Comparison of ENCODE assay signal across 11 cellular contexts in genomic region chr9:8718121-8718725, GRCh38.
DNase-seq lines count a peak whose midpoint lies in the region; FAIRE-seq and TF ChIP-seq lines count a peak whose summit lies in the region.
"Had no signal": no experiment of that assay in that cellular context is flagged by ENCODE, and none has a peak within 500 bp of the region (broad histone marks: within the 10 kb centered on the region; RNA-seq: fewer than 3 reads in every experiment).

No MANE protein-coding gene starts in this region.

- H3K23ac ChIP-seq in H9 (ENCODE audit: insufficient read length, low read depth, low read length), result no peak overlapping the region

- no peak overlapping the region for H4K5ac ChIP-seq in H9 (ENCODE audit: insufficient read length, low read depth, low read length)

- H4K8ac ChIP-seq in H9 (replicated peaks; ENCODE audit: insufficient read length, low read depth, low read length), result no peak overlapping the region

- no peaks in the 10 kb centered on the region for H3K9me3 ChIP-seq in endothelial cell of umbilical vein (replicated peaks; ENCODE audit: control insufficient read depth, insufficient read depth, low read length)
- H3K9me3 ChIP-seq in H9 (ENCODE audit: control insufficient read depth, low read depth, low read length), result no peaks in the 10 kb centered on the region
- H3K9me3 ChIP-seq: lower lobe of right lung, transverse colon had no signal

- TF ChIP-seq CTCF in endothelial cell of umbilical vein (IDR thresholded peaks at IDR 0.05; ENCODE audit: extremely low read depth in 1 of 2, insufficient read depth in 1 of 2, low read depth in 1 of 2, low read length in 2 of 2) (no peak), nephron progenitor cell (IDR thresholded peaks at IDR 0.05) (no peak), H9 (conservative IDR thresholded peaks at IDR 0.05) (no peak)

- H3K27ac ChIP-seq in endothelial cell of umbilical vein (ENCODE audit: insufficient read depth, low read depth, low read length) (no peak overlapping the region), H9 (ENCODE audit: insufficient read length, low read depth, low read length) (no peak overlapping the region)
- H3K27ac ChIP-seq: lower lobe of right lung, transverse colon had no signal

- H3K56ac ChIP-seq in H9 (ENCODE audit: insufficient read length, low read depth, low read length), result no peak overlapping the region

- H3K36me3 Mint-ChIP-seq in nephron progenitor cell (ENCODE audit: low read depth) (peaks cover 23% of the 10 kb centered on the region), H9 (ENCODE audit: insufficient read depth in 1 of 3, low read depth in 3 of 3) (0 out of 7 replicates have a peak, but pooled peaks cover 0 to 1% (median under 1%) of the 10 kb centered on the region in 3 experiments)

- dilution Hi-C loops in endothelial cell of umbilical vein (cut with MboI; ENCODE audit: extremely low pct_ligation_motif_present, low sequenced_read_pairs), result no loop called here

- H3K36me3 ChIP-seq in endothelial cell of umbilical vein (ENCODE audit: control insufficient read depth in 2 of 2, extremely low read depth in 1 of 2, insufficient read depth in 2 of 2, low read length in 2 of 2), result no peaks in the 10 kb centered on the region
- H3K36me3 ChIP-seq: lower lobe of right lung, transverse colon had no signal

- no TSS peak for BruUV-seq in endothelial cell of umbilical vein (replicated peaks; lab: Mats Ljungman, UMichigan)

- H3K4me1 ChIP-seq in endothelial cell of umbilical vein (ENCODE audit: control insufficient read depth, extremely low read depth, insufficient read depth, low read length) (peaks cover 4% of the 10 kb centered on the region), H9 (ENCODE audit: insufficient read depth, low read length) (peaks cover 2% of the 10 kb centered on the region; the same call in 1 of the 2 replicates)
- H3K4me1 ChIP-seq: lower lobe of right lung, transverse colon had no signal

- H3K23me2 ChIP-seq in H9 (ENCODE audit: insufficient read length, low read depth, low read length, poor library complexity, severe bottlenecking), result no peaks in the 10 kb centered on the region

- no peak overlapping the region for H3K4me3 ChIP-seq in endothelial cell of umbilical vein (replicated peaks in 1 of 3; ENCODE audit: insufficient read depth in 1 of 3, low read depth in 1 of 3, low read length in 3 of 3)
- H3K4me3 ChIP-seq: lower lobe of right lung, transverse colon had no signal

- no peak for TF ChIP-seq POLR2A in endothelial cell of umbilical vein (IDR thresholded peaks at IDR 0.05; ENCODE audit: low read depth, low read length)

- H3K27me3 Mint-ChIP-seq in nephron progenitor cell (ENCODE audit: low read depth, poor library complexity), result no peaks in the 10 kb centered on the region
- no peaks in the 10 kb centered on the region for H3K27me3 Mint-ChIP-seq in H9 (ENCODE audit: low read depth)
- H3K27me3 Mint-ChIP-seq: progenitor cell of endocrine pancreas had no signal

- no peaks in the 10 kb centered on the region for H3K79me1 ChIP-seq in H9 (ENCODE audit: insufficient read depth, low read depth, low read length, poor library complexity, severe bottlenecking)

- peaks cover 4% of the 10 kb centered on the region for H3K9me3 Mint-ChIP-seq in nephron progenitor cell
- H3K9me3 Mint-ChIP-seq in H9, result no peaks in the 10 kb centered on the region

- WGBS in H9 (ENCODE audit: extremely low coverage, insufficient read length, low lambda C conversion rate), result no CpG with 5 or more reads among the region's 4 CpGs

- POLR2A ChIA-PET in endothelial cell of umbilical vein (lab: Charles Lee), result no interaction called here

- FAIRE-seq in endothelial cell of umbilical vein (lab: Jason Lieb, UNC), result peak; percentile 64

- H4K91ac ChIP-seq in H9 (ENCODE audit: insufficient read length, low read depth, low read length), result no peak overlapping the region

- no peak overlapping the region for H3T11ph ChIP-seq in H9 (ENCODE audit: low read length)

- CTCF ChIA-PET in endothelial cell of umbilical vein (lab: Charles Lee), result interaction anchor here (1.7 kb wide), 1 partner anchor 178 kb away, joined by 4 read pairs; no protein-coding TSS in a partner anchor

- H2BK120ac ChIP-seq in H9 (ENCODE audit: low read depth, low read length, poor library complexity, severe bottlenecking), result no peak overlapping the region

- H3K79me2 ChIP-seq in endothelial cell of umbilical vein (ENCODE audit: control insufficient read depth, insufficient read depth, low read length) (no peaks in the 10 kb centered on the region), H9 (ENCODE audit: insufficient read depth, low read length) (no peaks in the 10 kb centered on the region)

- H3K4me3 Mint-ChIP-seq in nephron progenitor cell (no peak overlapping the region), H9 (no peak overlapping the region)

- H3K18ac ChIP-seq in H9 (ENCODE audit: insufficient read length, low read depth, low read length), result no peak overlapping the region

- no peak overlapping the region for H2BK20ac ChIP-seq in H9 (ENCODE audit: low read depth, low read length, poor library complexity, severe bottlenecking)

- H2BK5ac ChIP-seq in H9 (ENCODE audit: insufficient read length, low read length), result no peak overlapping the region

- H2AFZ ChIP-seq in endothelial cell of umbilical vein (ENCODE audit: low read depth, low read length) (no peak overlapping the region), H9 (ENCODE audit: low read length) (no peak overlapping the region)

- intact Hi-C loops in endothelial cell of umbilical vein (cut with micrococcal nuclease), result no loop called here

- H3K4ac ChIP-seq in H9 (ENCODE audit: low read depth, low read length), result no peak overlapping the region

- H3K14ac ChIP-seq in H9 (ENCODE audit: insufficient read depth, low read length), result no peak overlapping the region

- no peak overlapping the region for H2BK12ac ChIP-seq in H9 (ENCODE audit: insufficient read length, low read depth, low read length)

- peak overlapping the region; percentile 79 for H3K27ac Mint-ChIP-seq in nephron progenitor cell
- peak overlapping the region in 1 of 3 experiments; percentile 18; a peak in 2 of 7 replicates for H3K27ac Mint-ChIP-seq in H9
- H3K27ac Mint-ChIP-seq: progenitor cell of endocrine pancreas had no signal

- H2BK15ac ChIP-seq in H9 (ENCODE audit: low read depth, low read length), result no peak overlapping the region

- H3K9ac ChIP-seq in endothelial cell of umbilical vein (replicated peaks; ENCODE audit: extremely low read depth, insufficient read depth, low read length), result no peak overlapping the region
- no peak overlapping the region for H3K9ac ChIP-seq in H9 (ENCODE audit: extremely low read depth, insufficient read length, low read length)

- no peak overlapping the region for H2AK5ac ChIP-seq in H9 (ENCODE audit: insufficient read length, low read length)

- peak; percentile 6 for DNase-seq in COR-L47 (lab: John Stamatoyannopoulos, UW)
- DNase-seq in NCI-H460 (ENCODE audit: extremely low read depth, low read depth), result peak; percentile 56
- DNase-seq in endothelial cell of umbilical vein (ENCODE audit: low read depth, low spot score), result peak; percentile 53
- DNase-seq in nephron progenitor cell, result no peak
- no peak for DNase-seq in activated CD4-positive, alpha-beta T cell treated with anti-CD3 and anti-CD28 coated beads for 48 hours
- DNase-seq in H9, result no peak
- no peak for DNase-seq in NCI-H345 treated with DMSO at 0.1 percent for 48 hours (lab: John Stamatoyannopoulos, UW; ENCODE audit: unreplicated experiment)
- DNase-seq in T-helper 9 cell, result no peak
- DNase-seq: lower lobe of right lung, transverse colon had no signal

- H3K4me2 ChIP-seq in endothelial cell of umbilical vein (ENCODE audit: insufficient read depth, low read length) (no peak overlapping the region), H9 (ENCODE audit: insufficient read depth, insufficient read length, low read length) (no peak overlapping the region)

- no peaks in the 10 kb centered on the region for H4K20me1 ChIP-seq in endothelial cell of umbilical vein (replicated peaks; ENCODE audit: control insufficient read depth, extremely low read depth, insufficient read depth, low read length)
- H4K20me1 ChIP-seq in H9 (ENCODE audit: control insufficient read depth, insufficient read depth, insufficient read length), result no peaks in the 10 kb centered on the region

- H3K9me1 ChIP-seq in endothelial cell of umbilical vein (replicated peaks; ENCODE audit: control insufficient read depth, extremely low read depth, insufficient read depth, low read length), result no peaks in the 10 kb centered on the region

- H3K27me3 ChIP-seq in endothelial cell of umbilical vein (ENCODE audit: control insufficient read depth in 2 of 2, insufficient read depth in 2 of 2, low read length in 2 of 2) (no peaks in the 10 kb centered on the region), H9 (ENCODE audit: insufficient read depth, low read length) (no peaks in the 10 kb centered on the region)
- H3K27me3 ChIP-seq: transverse colon had no signal

- H3K4me1 Mint-ChIP-seq in nephron progenitor cell (peaks cover 26% of the 10 kb centered on the region), H9 (peaks cover 43 to 58% of the 10 kb centered on the region in 2 experiments)

TF ChIP-seq in endothelial cell of umbilical vein, 7 proteins besides CTCF, POLR2A, EP300 and RAD21:
- TF ChIP-seq POLR2AphosphoS5 (IDR thresholded peaks at IDR 0.05; ENCODE audit: insufficient read depth, low read depth, low read length), result no peak
- no peak for TF ChIP-seq GATA2 (IDR thresholded peaks at IDR 0.05; ENCODE audit: insufficient read depth, insufficient read length, low read depth, low read length)
- TF ChIP-seq, protein P1, sequence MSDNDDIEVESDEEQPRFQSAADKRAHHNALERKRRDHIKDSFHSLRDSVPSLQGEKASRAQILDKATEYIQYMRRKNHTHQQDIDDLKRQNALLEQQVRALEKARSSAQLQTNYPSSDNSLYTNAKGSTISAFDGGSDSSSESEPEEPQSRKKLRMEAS (IDR thresholded peaks at IDR 0.05; ENCODE audit: insufficient read depth, insufficient read length), result no peak
- no peak for TF ChIP-seq MYC (IDR thresholded peaks at IDR 0.05; ENCODE audit: low read depth, low read length)
- TF ChIP-seq JUN (IDR thresholded peaks at IDR 0.05; ENCODE audit: borderline replicate concordance, insufficient read depth, insufficient read length, low read depth), result no peak
- TF ChIP-seq FOS (IDR thresholded peaks at IDR 0.05; ENCODE audit: borderline replicate concordance, insufficient read depth, low read length), result no peak
- no peak for TF ChIP-seq EZH2 (IDR thresholded peaks at IDR 0.05; ENCODE audit: borderline replicate concordance, low read depth, low read length, severe bottlenecking)

Comparison
In these comparisons a context has a peak if more than half of its experiments do, and no peak if none do; other contexts are left out.
1. DNase-seq: peak in COR-L47 (single experiment), NCI-H460 (single experiment) and endothelial cell of umbilical vein (single experiment); none in nephron progenitor cell (single experiment), activated CD4-positive, alpha-beta T cell treated with anti-CD3 and anti-CD28 coated beads for 48 hours (single experiment), H9 (single experiment), NCI-H345 treated with DMSO at 0.1 percent for 48 hours (single experiment) and T-helper 9 cell (single experiment).